ENCODE assay signal across 8 cellular contexts in genomic region chr7:27183682-27184341, GRCh38. TPM values are rescaled to one million over a fixed set of nuclear protein-coding genes. Genes with fewer than 3 reads are reported as not detected.
DNase-seq lines count a peak whose midpoint lies in the region; ATAC-seq, FAIRE-seq and TF ChIP-seq lines count a peak whose summit lies in the region.

No MANE protein-coding gene starts in this region.

- H3K36me3 ChIP-seq in OCI-LY1 (ENCODE audit: insufficient read depth, low read length): no peaks in the 10 kb centered on the region
- H3K36me3 ChIP-seq in endothelial cell of umbilical vein (ENCODE audit: control insufficient read depth in 2 of 2, extremely low read depth in 1 of 2, insufficient read depth in 2 of 2, low read length in 2 of 2): no peaks in the 10 kb centered on the region

- peak overlapping the region; percentile 57 for H3K4me2 ChIP-seq in OCI-LY1 (ENCODE audit: low read length)
- peak overlapping the region; percentile 82 for H3K4me2 ChIP-seq in endothelial cell of umbilical vein (ENCODE audit: insufficient read depth, low read length)

- H3K27ac Mint-ChIP-seq in activated T-helper 2 cell treated with anti-CD3 and anti-CD28 coated beads, Interferon-gamma antibody, Interleukin-2, Interleukin-4, amounts not matched to agents 10 μg/mL and 5 μg/mL and 100 μg/mL, durations not matched to agents 14 hours and 24 hours and 36 hours: no peak overlapping the region

- no peak for FAIRE-seq in endothelial cell of umbilical vein (lab: Jason Lieb, UNC)

- H3F3A ChIP-seq in OCI-LY1 (ENCODE audit: insufficient read depth, low read length): no peaks in the 10 kb centered on the region

- POLR2A ChIA-PET in endothelial cell of umbilical vein (lab: Charles Lee): interaction anchor here (0.6 to 1.4 kb wide), 4 partner anchors 7 to 66 kb away, joined by 3 to 8 read pairs (median 4); no protein-coding TSS in a partner anchor

- no peaks in the 10 kb centered on the region for H3K79me2 ChIP-seq in OCI-LY1 (ENCODE audit: insufficient read depth, low read length)
- H3K79me2 ChIP-seq in endothelial cell of umbilical vein (ENCODE audit: control insufficient read depth, insufficient read depth, low read length): peaks cover 82% of the 10 kb centered on the region

- H3K27me3 ChIP-seq in OCI-LY1 (ENCODE audit: insufficient read depth, low read length): peaks cover 22% of the 10 kb centered on the region
- H3K27me3 ChIP-seq in endothelial cell of umbilical vein (ENCODE audit: control insufficient read depth in 2 of 2, insufficient read depth in 2 of 2, low read length in 2 of 2): no peaks in the 10 kb centered on the region

- H3K4me3 Mint-ChIP-seq in activated T-helper 2 cell treated with anti-CD3 and anti-CD28 coated beads, Interferon-gamma antibody, Interleukin-2, Interleukin-4, amounts not matched to agents 10 μg/mL and 5 μg/mL and 100 μg/mL, durations not matched to agents 14 hours and 24 hours and 36 hours (ENCODE audit: low read depth): no peak overlapping the region

- no peaks in the 10 kb centered on the region for H3K36me3 Mint-ChIP-seq in activated T-helper 2 cell treated with anti-CD3 and anti-CD28 coated beads, Interferon-gamma antibody, Interleukin-2, Interleukin-4, amounts not matched to agents 10 μg/mL and 5 μg/mL and 100 μg/mL, durations not matched to agents 14 hours and 24 hours and 36 hours (ENCODE audit: low read depth)

- H3K4me1 Mint-ChIP-seq in activated T-helper 2 cell treated with anti-CD3 and anti-CD28 coated beads, Interferon-gamma antibody, Interleukin-2, Interleukin-4, amounts not matched to agents 10 μg/mL and 5 μg/mL and 100 μg/mL, durations not matched to agents 14 hours and 24 hours and 36 hours (ENCODE audit: low read depth): peaks cover 14% of the 10 kb centered on the region

- no peak overlapping the region for H3K27ac ChIP-seq in OCI-LY1 (ENCODE audit: low read depth, low read length, poor library complexity, severe bottlenecking)
- H3K27ac ChIP-seq in endothelial cell of umbilical vein (ENCODE audit: insufficient read depth, low read depth, low read length): peak overlapping the region; percentile 90

- no TSS peak for BruUV-seq in endothelial cell of umbilical vein (replicated peaks; lab: Mats Ljungman, UMichigan)

- dilution Hi-C loops in endothelial cell of umbilical vein (cut with MboI; ENCODE audit: extremely low pct_ligation_motif_present, low sequenced_read_pairs): no loop called here

- TF ChIP-seq POLR2A in endothelial cell of umbilical vein (IDR thresholded peaks at IDR 0.05; ENCODE audit: low read depth, low read length): no peak

- no peak for ATAC-seq in sciatic nerve

- H3K4me1 ChIP-seq in OCI-LY1 (ENCODE audit: insufficient read depth, low read length, severe bottlenecking) (peaks cover 16% of the 10 kb centered on the region), endothelial cell of umbilical vein (ENCODE audit: control insufficient read depth, extremely low read depth, insufficient read depth, low read length) (peaks cover 61% of the 10 kb centered on the region)

- DNase-seq in GM12864 (ENCODE audit: low read depth) (no peak), endothelial cell of umbilical vein (ENCODE audit: low read depth, low spot score) (peak; percentile 56), sciatic nerve (ENCODE audit: low spot score) (peak; percentile 62), NCI-H2107 treated with DMSO at 0.1 percent for 48 hours (lab: John Stamatoyannopoulos, UW; ENCODE audit: unreplicated experiment) (no peak), AG08395 (ENCODE audit: low spot score) (no peak)
- no peak for DNase-seq in activated CD4-positive, CD25-positive, alpha-beta regulatory T cell treated with anti-CD3 and anti-CD28 coated beads, Interleukin-2, amount 50 U/mL, for 72 hours
- DNase-seq in activated T-helper 2 cell treated with anti-CD3 and anti-CD28 coated beads, Interferon-gamma antibody, Interleukin-2, Interleukin-4, amounts not matched to agents 10 μg/mL and 5 μg/mL and 100 μg/mL, durations not matched to agents 14 hours and 24 hours and 36 hours (ENCODE audit: low spot score): no peak

- H4K20me1 ChIP-seq in OCI-LY1 (ENCODE audit: insufficient read depth, low read length) (no peaks in the 10 kb centered on the region), endothelial cell of umbilical vein (replicated peaks; ENCODE audit: control insufficient read depth, extremely low read depth, insufficient read depth, low read length) (no peaks in the 10 kb centered on the region)

- H3K9me3 Mint-ChIP-seq in activated T-helper 2 cell treated with anti-CD3 and anti-CD28 coated beads, Interferon-gamma antibody, Interleukin-2, Interleukin-4, amounts not matched to agents 10 μg/mL and 5 μg/mL and 100 μg/mL, durations not matched to agents 14 hours and 24 hours and 36 hours: no peaks in the 10 kb centered on the region

- H3K9me2 ChIP-seq in OCI-LY1 (ENCODE audit: low read depth, low read length): no peaks in the 10 kb centered on the region

- CTCF ChIA-PET in endothelial cell of umbilical vein (lab: Charles Lee): interaction anchor here (0.9 to 6.0 kb wide), 10 partner anchors 10 to 910 kb away, joined by 3 to 49 read pairs (median 5); partner anchors contain the start of gene HOXA10

- peaks cover 74% of the 10 kb centered on the region for H3K27me3 Mint-ChIP-seq in activated T-helper 2 cell treated with anti-CD3 and anti-CD28 coated beads, Interferon-gamma antibody, Interleukin-2, Interleukin-4, amounts not matched to agents 10 μg/mL and 5 μg/mL and 100 μg/mL, durations not matched to agents 14 hours and 24 hours and 36 hours (ENCODE audit: low read depth)

- peak overlapping the region; percentile 24 for H3K4me3 ChIP-seq in GM12864 (ENCODE audit: low read depth, low read length)
- peak overlapping the region; percentile 54 for H3K4me3 ChIP-seq in OCI-LY1 (ENCODE audit: low read depth, low read length, poor library complexity, severe bottlenecking)
- peak overlapping the region; percentile 82 to 91 (median 84) for H3K4me3 ChIP-seq in endothelial cell of umbilical vein (replicated peaks in 1 of 3; ENCODE audit: insufficient read depth in 1 of 3, low read depth in 1 of 3, low read length in 3 of 3)

- H3K9ac ChIP-seq in OCI-LY1 (ENCODE audit: low read length): peak overlapping the region; percentile 5; the same call in 1 of the 2 replicates
- H3K9ac ChIP-seq in endothelial cell of umbilical vein (replicated peaks; ENCODE audit: extremely low read depth, insufficient read depth, low read length): peak overlapping the region; percentile 88

- TF ChIP-seq CTCF in GM12864 (IDR thresholded peaks at IDR 0.05; ENCODE audit: low read depth, low read length, missing control alignments): no peak
- TF ChIP-seq CTCF in OCI-LY1 (IDR thresholded peaks at IDR 0.05; ENCODE audit: low read length): no peak
- no peak for TF ChIP-seq CTCF in endothelial cell of umbilical vein (IDR thresholded peaks at IDR 0.05; ENCODE audit: extremely low read depth in 1 of 2, insufficient read depth in 1 of 2, low read depth in 1 of 2, low read length in 2 of 2)

- no peaks in the 10 kb centered on the region for H3K9me1 ChIP-seq in endothelial cell of umbilical vein (replicated peaks; ENCODE audit: control insufficient read depth, extremely low read depth, insufficient read depth, low read length)

- H3K9me3 ChIP-seq in OCI-LY1 (ENCODE audit: low read length) (no peaks in the 10 kb centered on the region), endothelial cell of umbilical vein (replicated peaks; ENCODE audit: control insufficient read depth, insufficient read depth, low read length) (no peaks in the 10 kb centered on the region)

- H2AFZ ChIP-seq in OCI-LY1 (ENCODE audit: low read length): no peak overlapping the region
- H2AFZ ChIP-seq in endothelial cell of umbilical vein (ENCODE audit: low read depth, low read length): peak overlapping the region; percentile 23

- intact Hi-C loops in endothelial cell of umbilical vein (cut with micrococcal nuclease) (loop anchor here (1.0 kb wide), 1 partner anchor 13 kb away; no protein-coding TSS in a partner anchor), sciatic nerve (cut with DNase I) (no loop called here)
- intact Hi-C loops in activated T-helper 2 cell treated with anti-CD3 and anti-CD28 coated beads, Interferon-gamma antibody, Interleukin-2, Interleukin-4, amounts not matched to agents 10 μg/mL and 5 μg/mL and 100 μg/mL, durations not matched to agents 14 hours and 24 hours and 36 hours (cut with micrococcal nuclease): loop anchor here (2.0 kb wide), 2 partner anchors 13 to 27 kb away; partner anchors contain the start of gene HOXA7

RNA-seq across cellular contexts. Expression of gene HOXA11, which starts 1.2 kb away (rescaled TPM):
- total RNA-seq in endothelial cell of umbilical vein: 15.2 and 16.7 TPM in 2 replicates
- 10.4 and 10.8 TPM in 2 replicates for polyA plus RNA-seq in endothelial cell of umbilical vein
- 8.2 and 9.7 TPM in 2 replicates for polyA plus RNA-seq in endothelial cell of umbilical vein (2011; cell fraction: cytosol; rRNA removed)
- 4.6 and 5.5 TPM in 2 replicates for polyA plus RNA-seq in endothelial cell of umbilical vein (2011; cell fraction: nucleus; rRNA removed)
- polyA plus RNA-seq in endothelial cell of umbilical vein (2012): 11.6 TPM in 2 replicates
- polyA minus RNA-seq in endothelial cell of umbilical vein: 6.6 and 8.6 TPM in 2 replicates
- polyA minus RNA-seq in endothelial cell of umbilical vein (2011; cell fraction: cytosol; rRNA and poly(A)+ RNA removed): 2.8 TPM
- 3.6 and 3.7 TPM in 2 replicates for polyA minus RNA-seq in endothelial cell of umbilical vein (2011; cell fraction: nucleus; rRNA and poly(A)+ RNA removed)
- total RNA-seq in sciatic nerve: 1.3 TPM
- not detected in 2 replicates for total RNA-seq in activated T-helper 2 cell treated with anti-CD3 and anti-CD28 coated beads, Interferon-gamma antibody, Interleukin-2, Interleukin-4, amounts not matched to agents 10 μg/mL and 5 μg/mL and 100 μg/mL, durations not matched to agents 14 hours and 24 hours and 36 hours

RNA-seq across cellular contexts. Expression of gene HOXA10, which starts 9.7 kb away (rescaled TPM):
- total RNA-seq in endothelial cell of umbilical vein (24.4 and 27.6 TPM in 2 replicates), sciatic nerve (11.2 TPM)
- 23.7 and 30.3 TPM in 2 replicates for polyA plus RNA-seq in endothelial cell of umbilical vein
- polyA plus RNA-seq in endothelial cell of umbilical vein (2011; cell fraction: cytosol; rRNA removed): 15.8 and 19.0 TPM in 2 replicates
- polyA plus RNA-seq in endothelial cell of umbilical vein (2011; cell fraction: nucleus; rRNA removed): 16.7 TPM in 2 replicates
- 15.1 and 20.3 TPM in 2 replicates for polyA plus RNA-seq in endothelial cell of umbilical vein (2012)
- polyA minus RNA-seq in endothelial cell of umbilical vein: 24.4 and 30.3 TPM in 2 replicates
- polyA minus RNA-seq in endothelial cell of umbilical vein (2011; cell fraction: cytosol; rRNA and poly(A)+ RNA removed): 3.2 TPM
- polyA minus RNA-seq in endothelial cell of umbilical vein (2011; cell fraction: nucleus; rRNA and poly(A)+ RNA removed): 8.0 and 9.1 TPM in 2 replicates
- not detected in 2 replicates for total RNA-seq in activated T-helper 2 cell treated with anti-CD3 and anti-CD28 coated beads, Interferon-gamma antibody, Interleukin-2, Interleukin-4, amounts not matched to agents 10 μg/mL and 5 μg/mL and 100 μg/mL, durations not matched to agents 14 hours and 24 hours and 36 hours

RNA-seq across cellular contexts. Expression of gene HOXA13, which starts 16.1 kb away (rescaled TPM):
- total RNA-seq in endothelial cell of umbilical vein (0.09 and 0.22 TPM in 2 replicates), sciatic nerve (0.18 TPM)
- 0.02 TPM in 1 of 2 replicates, not detected in the other for polyA plus RNA-seq in endothelial cell of umbilical vein
- 0.01 TPM in 2 replicates for polyA plus RNA-seq in endothelial cell of umbilical vein (2011; cell fraction: cytosol; rRNA removed)
- polyA plus RNA-seq in endothelial cell of umbilical vein (2011; cell fraction: nucleus; rRNA removed): 0.03 TPM in 1 of 2 replicates, not detected in the other
- not detected in 2 replicates for polyA plus RNA-seq in endothelial cell of umbilical vein (2012)
- polyA minus RNA-seq in endothelial cell of umbilical vein: not detected in 2 replicates
- 0.72 TPM for polyA minus RNA-seq in endothelial cell of umbilical vein (2011; cell fraction: cytosol; rRNA and poly(A)+ RNA removed)
- not detected in 2 replicates for polyA minus RNA-seq in endothelial cell of umbilical vein (2011; cell fraction: nucleus; rRNA and poly(A)+ RNA removed)
- not detected in 2 replicates for total RNA-seq in activated T-helper 2 cell treated with anti-CD3 and anti-CD28 coated beads, Interferon-gamma antibody, Interleukin-2, Interleukin-4, amounts not matched to agents 10 μg/mL and 5 μg/mL and 100 μg/mL, durations not matched to agents 14 hours and 24 hours and 36 hours

RNA-seq across cellular contexts. Expression of gene HOXA9, which starts 18.5 kb away (rescaled TPM):
- total RNA-seq in endothelial cell of umbilical vein (61.6 and 62.9 TPM in 2 replicates), sciatic nerve (7.1 TPM)
- 47.2 and 84.1 TPM in 2 replicates for polyA plus RNA-seq in endothelial cell of umbilical vein
- 44.6 and 46.3 TPM in 2 replicates for polyA plus RNA-seq in endothelial cell of umbilical vein (2011; cell fraction: cytosol; rRNA removed)
- 94.3 and 108 TPM in 2 replicates for polyA plus RNA-seq in endothelial cell of umbilical vein (2011; cell fraction: nucleus; rRNA removed)
- polyA plus RNA-seq in endothelial cell of umbilical vein (2012): 32.3 and 47.7 TPM in 2 replicates
- polyA minus RNA-seq in endothelial cell of umbilical vein: 8.0 and 11.3 TPM in 2 replicates
- polyA minus RNA-seq in endothelial cell of umbilical vein (2011; cell fraction: cytosol; rRNA and poly(A)+ RNA removed): not detected
- 14.0 and 22.7 TPM in 2 replicates for polyA minus RNA-seq in endothelial cell of umbilical vein (2011; cell fraction: nucleus; rRNA and poly(A)+ RNA removed)
- total RNA-seq in activated T-helper 2 cell treated with anti-CD3 and anti-CD28 coated beads, Interferon-gamma antibody, Interleukin-2, Interleukin-4, amounts not matched to agents 10 μg/mL and 5 μg/mL and 100 μg/mL, durations not matched to agents 14 hours and 24 hours and 36 hours: not detected in 2 replicates

RNA-seq across cellular contexts. Expression of gene HOXA7, which starts 27.3 kb away (rescaled TPM):
- 15.6 and 18.5 TPM in 2 replicates for total RNA-seq in endothelial cell of umbilical vein
- 16.9 and 18.1 TPM in 2 replicates for polyA plus RNA-seq in endothelial cell of umbilical vein
- polyA plus RNA-seq in endothelial cell of umbilical vein (2011; cell fraction: cytosol; rRNA removed): 13.0 and 13.8 TPM in 2 replicates
- polyA plus RNA-seq in endothelial cell of umbilical vein (2011; cell fraction: nucleus; rRNA removed): 5.6 and 8.3 TPM in 2 replicates
- polyA plus RNA-seq in endothelial cell of umbilical vein (2012): 13.9 and 16.0 TPM in 2 replicates
- polyA minus RNA-seq in endothelial cell of umbilical vein: 8.6 and 9.4 TPM in 2 replicates
- 5.9 TPM for polyA minus RNA-seq in endothelial cell of umbilical vein (2011; cell fraction: cytosol; rRNA and poly(A)+ RNA removed)
- 3.8 and 4.1 TPM in 2 replicates for polyA minus RNA-seq in endothelial cell of umbilical vein (2011; cell fraction: nucleus; rRNA and poly(A)+ RNA removed)
- 6.2 TPM for total RNA-seq in sciatic nerve
- total RNA-seq in activated T-helper 2 cell treated with anti-CD3 and anti-CD28 coated beads, Interferon-gamma antibody, Interleukin-2, Interleukin-4, amounts not matched to agents 10 μg/mL and 5 μg/mL and 100 μg/mL, durations not matched to agents 14 hours and 24 hours and 36 hours: not detected in 2 replicates

Comparison
In these comparisons a context has a peak if more than half of its experiments do, and no peak if none do; other contexts are left out.
1. DNase-seq: peak in endothelial cell of umbilical vein (single experiment) and sciatic nerve (single experiment); none in GM12864 (single experiment), activated CD4-positive, CD25-positive, alpha-beta regulatory T cell treated with anti-CD3 and anti-CD28 coated beads, Interleukin-2, amount 50 U/mL, for 72 hours (single experiment), NCI-H2107 treated with DMSO at 0.1 percent for 48 hours (single experiment), AG08395 (single experiment) and activated T-helper 2 cell treated with anti-CD3 and anti-CD28 coated beads, Interferon-gamma antibody, Interleukin-2, Interleukin-4, amounts not matched to agents 10 μg/mL and 5 μg/mL and 100 μg/mL, durations not matched to agents 14 hours and 24 hours and 36 hours (single experiment).
2. H3K4me3 ChIP-seq: peak in every context shown above with its lines; median percentile 84 in endothelial cell of umbilical vein; 54 in OCI-LY1; 24 in GM12864.
3. RNA of gene HOXA10, which starts 9.7 kb away (total RNA-seq): 24.4 to 27.6 TPM in endothelial cell of umbilical vein and 11.2 TPM in sciatic nerve (single experiment); not detected in activated T-helper 2 cell treated with anti-CD3 and anti-CD28 coated beads, Interferon-gamma antibody, Interleukin-2, Interleukin-4, amounts not matched to agents 10 μg/mL and 5 μg/mL and 100 μg/mL, durations not matched to agents 14 hours and 24 hours and 36 hours; every median in the first group is over 10 times any median in the second.